20 cellular contexts compared by ENCODE assay signal in the genomic region with DNA sequence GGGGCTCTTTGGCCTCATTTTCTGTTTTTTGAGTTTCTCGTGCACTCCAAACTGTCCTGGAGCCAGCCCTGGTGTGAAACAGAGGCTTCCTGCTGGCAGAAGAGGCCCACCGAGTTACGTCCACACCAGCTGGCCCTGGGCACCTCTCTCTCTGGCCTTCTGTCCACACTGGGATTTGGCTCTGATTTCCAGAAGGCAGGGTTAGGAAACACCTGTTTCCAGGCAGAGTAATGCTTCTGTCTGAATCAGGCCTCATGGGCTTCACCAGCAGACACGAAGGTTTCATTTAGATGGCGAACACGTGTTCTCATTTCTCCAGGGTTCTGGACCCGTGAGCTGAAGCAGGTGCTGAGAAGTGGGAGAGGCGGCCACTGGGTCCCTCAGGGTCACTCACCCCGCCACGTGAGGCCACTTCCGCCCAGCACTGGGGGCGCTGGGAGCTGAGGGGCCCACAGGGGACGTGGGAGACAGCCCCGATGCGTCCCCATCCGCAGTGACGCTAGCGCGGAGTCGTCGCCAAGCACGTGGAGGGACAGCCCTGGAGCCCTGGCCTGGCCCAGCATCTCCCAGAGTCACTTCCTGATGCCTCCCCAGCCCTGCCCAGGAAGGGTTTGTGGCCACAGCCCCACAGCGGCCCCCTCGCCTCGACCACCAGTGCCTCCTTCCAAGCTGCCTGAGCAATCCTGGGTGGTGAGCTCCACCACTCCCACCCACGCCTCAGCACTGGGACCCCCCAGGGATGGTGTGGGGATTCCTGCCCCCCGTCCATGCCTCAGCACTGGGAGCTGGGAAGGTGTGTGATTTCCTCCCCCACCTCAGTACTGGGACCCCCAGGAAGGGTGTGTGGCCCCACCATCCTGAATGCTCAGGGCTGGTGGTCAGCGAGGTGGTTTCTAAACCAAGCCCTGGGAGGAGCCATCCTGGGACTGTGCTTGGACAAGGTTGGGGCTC. TPM values are rescaled to one million over a fixed set of nuclear protein-coding genes. Genes with fewer than 3 reads are reported as not detected.
"Had no signal": no experiment of that assay in that cellular context is flagged by ENCODE, and none has a peak within 500 bp of the region (broad histone marks: within the 10 kb centered on the region; RNA-seq: fewer than 3 reads in every experiment).

No MANE protein-coding gene starts in this region.

- H3K9me3 ChIP-seq: colonic mucosa, tibial artery had no signal

- H3K27ac Mint-ChIP-seq: activated CD4-positive, alpha-beta memory T cell treated with anti-CD3 and anti-CD28 coated beads for 36 hours; activated naive CD8-positive, alpha-beta T cell treated with anti-CD3 and anti-CD28 coated beads, Interleukin-2, amount 50 U/mL, for 24 hours; brain; naive thymus-derived CD8-positive, alpha-beta T cell; T-cell; WTC11 had no signal

- H3K9me3 Mint-ChIP-seq: activated CD4-positive, alpha-beta memory T cell treated with anti-CD3 and anti-CD28 coated beads for 36 hours; activated naive CD8-positive, alpha-beta T cell treated with anti-CD3 and anti-CD28 coated beads, Interleukin-2, amount 50 U/mL, for 24 hours; brain; naive thymus-derived CD8-positive, alpha-beta T cell; T-cell; WTC11 had no signal

- H3K4me1 ChIP-seq: colonic mucosa had no signal

- H3K36me3 Mint-ChIP-seq: activated CD4-positive, alpha-beta memory T cell treated with anti-CD3 and anti-CD28 coated beads for 36 hours; brain; naive thymus-derived CD8-positive, alpha-beta T cell; T-cell had no signal

- H3K27ac ChIP-seq: colonic mucosa, tibial artery had no signal

- DNase-seq: activated CD4-positive, alpha-beta memory T cell treated with anti-CD3 and anti-CD28 coated beads for 36 hours; activated CD4-positive, alpha-beta T cell treated with anti-CD3 and anti-CD28 coated beads for 4 hours; activated naive CD4-positive, alpha-beta T cell treated with Interleukin-2 at 50 U/mL for 16 hours; activated naive CD8-positive, alpha-beta T cell treated with anti-CD3 and anti-CD28 coated beads, Interleukin-2, amount 50 U/mL, for 24 hours; anterior cingulate cortex; central memory CD4-positive, alpha-beta T cell; colonic mucosa; mesendoderm; naive thymus-derived CD8-positive, alpha-beta T cell; stimulated activated CD4-positive, alpha-beta T cell treated with anti-CD3 and anti-CD28 coated beads, Interleukin-2, amount 100 ng/mL, for 24 hours; stimulated activated naive CD4-positive, alpha-beta T cell treated with Interleukin-2 at 50 U/mL for 16 hours; T-cell; tibial artery had no signal

- H3K4me3 ChIP-seq: colonic mucosa, tibial artery had no signal

- H3K36me3 ChIP-seq: colonic mucosa, tibial artery had no signal

- ATAC-seq: activated naive CD8-positive, alpha-beta T cell treated with anti-CD3 and anti-CD28 coated beads, Interleukin-2, amount 50 U/mL, for 24 hours; naive thymus-derived CD8-positive, alpha-beta T cell; T-cell; WTC11 had no signal

- H3K4me3 Mint-ChIP-seq: activated CD4-positive, alpha-beta memory T cell treated with anti-CD3 and anti-CD28 coated beads for 36 hours; activated naive CD8-positive, alpha-beta T cell treated with anti-CD3 and anti-CD28 coated beads, Interleukin-2, amount 50 U/mL, for 24 hours; brain; T-cell; WTC11 had no signal

RNA-seq across cellular contexts. Expression of a gene that starts 4.9 kb away (rescaled TPM):
- total RNA-seq: activated CD4-positive, alpha-beta memory T cell treated with anti-CD3 and anti-CD28 coated beads for 36 hours; colonic mucosa; kidney epithelial cell; mucosa of gallbladder; naive thymus-derived CD8-positive, alpha-beta T cell; renal cortical epithelial cell; subcutaneous adipose tissue; T-cell; WTC11 had no signal
- polyA plus RNA-seq: liver had no signal
